ENCODE assay signal across 36 cellular contexts in genomic region chr11:115390441-115390840, GRCh38.
DNase-seq lines count a peak whose midpoint lies in the region; ATAC-seq, FAIRE-seq and TF ChIP-seq lines count a peak whose summit lies in the region.
"Had no signal": no experiment of that assay in that cellular context is flagged by ENCODE, and none has a peak within 500 bp of the region (broad histone marks: within the 10 kb centered on the region; RNA-seq: fewer than 3 reads in every experiment).

No MANE protein-coding gene starts in this region.

- no peak overlapping the region for H3K27ac Mint-ChIP-seq in memory B cell
- H3K27ac Mint-ChIP-seq: activated naive CD4-positive, alpha-beta T cell treated with anti-CD3 and anti-CD28 coated beads, Interleukin-2, amount 10 ng/mL, durations not matched to agents 7 days and 5 days; activated T-helper 1 cell treated with anti-CD3 and anti-CD28 coated beads, Interleukin-12 subunit alpha, Interleukin-12 subunit beta, Interleukin-2, Interleukin-4 antibody, amounts not matched to agents 30 ng/mL and 10 ng/mL and 1 ng/mL, durations not matched to agents 14 hours and 24 hours and 36 hours had no signal

- peaks cover 7% of the 10 kb centered on the region for H3K4me1 Mint-ChIP-seq in memory B cell
- H3K4me1 Mint-ChIP-seq: activated naive CD4-positive, alpha-beta T cell treated with anti-CD3 and anti-CD28 coated beads, Interleukin-2, amount 10 ng/mL, durations not matched to agents 7 days and 5 days had no signal

- H3K4me2 ChIP-seq in KMS-11: peak overlapping the region; percentile 27; the same call in 1 of the 2 replicates
- 0 out of 2 replicates have a peak overlapping the region, but pooled peaks have one; percentile 23 for H3K4me2 ChIP-seq in OCI-LY1 (ENCODE audit: low read length)
- H3K4me2 ChIP-seq: A549 had no signal

- no peak for TF ChIP-seq POLR2A in GM12891 (IDR thresholded peaks at IDR 0.05; ENCODE audit: low read depth, low read length)

- H3K9me2 ChIP-seq in OCI-LY1 (ENCODE audit: low read depth, low read length): no peaks in the 10 kb centered on the region

- no peak overlapping the region for H2AFZ ChIP-seq in KMS-11 (ENCODE audit: low read depth)
- no peak overlapping the region for H2AFZ ChIP-seq in OCI-LY1 (ENCODE audit: low read length)

- FAIRE-seq in GM12891 (lab: Jason Lieb, UNC): no peak
- FAIRE-seq: A549, endometrium, kidney had no signal

- DNase-seq in GM12891 (ENCODE audit: insufficient read length, low spot score): no peak
- DNase-seq in memory B cell (ENCODE audit: low spot score in 2 of 2): no peak
- no peak for DNase-seq in SK-N-DZ (ENCODE audit: low spot score)
- no peak for DNase-seq in hypothalamus (lab: John Stamatoyannopoulos, UW)
- DNase-seq in DMS153 treated with DMSO at 0.1 percent for 48 hours (lab: John Stamatoyannopoulos, UW; ENCODE audit: unreplicated experiment): no peak
- DNase-seq: activated CD4-positive, alpha-beta T cell treated with anti-CD3 and anti-CD28 coated beads, Interleukin-2, amount 50 U/mL, for 4 hours; activated naive CD4-positive, alpha-beta T cell treated with anti-CD3 and anti-CD28 coated beads, Interleukin-2, amount 10 ng/mL, durations not matched to agents 7 days and 5 days; adrenal gland; body of pancreas; Calu3; DND-41; dorsolateral prefrontal cortex; esophagus squamous epithelium; foreskin keratinocyte; head of caudate nucleus; IMR-90; kidney; left ventricle myocardium superior; NCI-H1105; NCI-H1930; NCI-H524 treated with DMSO at 0.1 percent for 48 hours; occipital lobe; psoas muscle; SJCRH30; stimulated activated CD4-positive, alpha-beta T cell treated with anti-CD3 and anti-CD28 coated beads, Interleukin-12 subunit alpha, Interleukin-12 subunit beta, amount 100 ng/mL, for 4 hours; stimulated activated CD4-positive, alpha-beta T cell treated with anti-CD3 and anti-CD28 coated beads, Interleukin-2, amount 100 ng/mL, for 48 hours; stomach; T-helper 1 cell had no signal

- no peaks in the 10 kb centered on the region for H3K9me3 ChIP-seq in OCI-LY1 (ENCODE audit: low read length)
- H3K9me3 ChIP-seq: A549, adrenal gland, body of pancreas, esophagus squamous epithelium, psoas muscle, SJCRH30, stomach, tibial nerve had no signal

- no peaks in the 10 kb centered on the region for H3F3A ChIP-seq in OCI-LY1 (ENCODE audit: insufficient read depth, low read length)

- H3K4me1 ChIP-seq in KMS-11 (ENCODE audit: low read depth, poor library complexity, severe bottlenecking): peaks cover 49% of the 10 kb centered on the region
- H3K4me1 ChIP-seq in OCI-LY1 (ENCODE audit: insufficient read depth, low read length, severe bottlenecking): peaks cover 17% of the 10 kb centered on the region
- H3K4me1 ChIP-seq: adrenal gland, esophagus squamous epithelium, foreskin keratinocyte, psoas muscle, SJCRH30, stomach had no signal

- ATAC-seq in memory B cell (ENCODE audit: low read depth) (peak; percentile 72), HG02938 (IDR thresholded peaks at IDR 0.05; ENCODE audit: unreplicated experiment) (no peak)
- ATAC-seq: A549, body of pancreas, foreskin keratinocyte, left ventricle myocardium superior, psoas muscle, sciatic nerve had no signal

- H3K79me2 ChIP-seq in KMS-11 (ENCODE audit: insufficient read depth, low read depth) (peaks cover 7% of the 10 kb centered on the region; the same call in 1 of the 2 replicates), OCI-LY1 (ENCODE audit: insufficient read depth, low read length) (no peaks in the 10 kb centered on the region)

- H3K36me3 Mint-ChIP-seq in memory B cell: no peaks in the 10 kb centered on the region
- H3K36me3 Mint-ChIP-seq: activated naive CD4-positive, alpha-beta T cell treated with anti-CD3 and anti-CD28 coated beads, Interleukin-2, amount 10 ng/mL, durations not matched to agents 7 days and 5 days had no signal

- H3K4me3 Mint-ChIP-seq in memory B cell: peak overlapping the region; percentile 46
- H3K4me3 Mint-ChIP-seq: activated naive CD4-positive, alpha-beta T cell treated with anti-CD3 and anti-CD28 coated beads, Interleukin-2, amount 10 ng/mL, durations not matched to agents 7 days and 5 days; activated T-helper 1 cell treated with anti-CD3 and anti-CD28 coated beads, Interleukin-12 subunit alpha, Interleukin-12 subunit beta, Interleukin-2, Interleukin-4 antibody, amounts not matched to agents 30 ng/mL and 10 ng/mL and 1 ng/mL, durations not matched to agents 14 hours and 24 hours and 36 hours had no signal

- H3K27me3 ChIP-seq in KMS-11 (ENCODE audit: insufficient read depth, low read depth) (no peaks in the 10 kb centered on the region), OCI-LY1 (ENCODE audit: insufficient read depth, low read length) (no peaks in the 10 kb centered on the region)
- H3K27me3 ChIP-seq: adrenal gland, body of pancreas, dorsolateral prefrontal cortex, esophagus squamous epithelium, foreskin keratinocyte, SJCRH30, stomach, tibial nerve had no signal

- H3K9me3 Mint-ChIP-seq in memory B cell: peaks cover 5% of the 10 kb centered on the region
- H3K9me3 Mint-ChIP-seq: activated naive CD4-positive, alpha-beta T cell treated with anti-CD3 and anti-CD28 coated beads, Interleukin-2, amount 10 ng/mL, durations not matched to agents 7 days and 5 days; activated T-helper 1 cell treated with anti-CD3 and anti-CD28 coated beads, Interleukin-12 subunit alpha, Interleukin-12 subunit beta, Interleukin-2, Interleukin-4 antibody, amounts not matched to agents 30 ng/mL and 10 ng/mL and 1 ng/mL, durations not matched to agents 14 hours and 24 hours and 36 hours had no signal

- H3K4me3 ChIP-seq in KMS-11 (IDR thresholded peaks at IDR 0.05; ENCODE audit: insufficient read depth, low read depth, low read length) (no peak overlapping the region), OCI-LY1 (ENCODE audit: low read depth, low read length, poor library complexity, severe bottlenecking) (no peak overlapping the region)
- H3K4me3 ChIP-seq: A549, adrenal gland, body of pancreas, esophagus squamous epithelium, psoas muscle, SJCRH30, stomach, tibial nerve had no signal

- TF ChIP-seq CTCF in KMS-11 (conservative IDR thresholded peaks at IDR 0.05; ENCODE audit: low read depth, low read length) (no peak), OCI-LY1 (IDR thresholded peaks at IDR 0.05; ENCODE audit: low read length) (no peak)

- H3K36me3 ChIP-seq in KMS-11 (ENCODE audit: insufficient read depth) (no peaks in the 10 kb centered on the region), OCI-LY1 (ENCODE audit: insufficient read depth, low read length) (no peaks in the 10 kb centered on the region)
- H3K36me3 ChIP-seq: adrenal gland, esophagus squamous epithelium, SJCRH30, stomach, tibial nerve had no signal

- H3K27me3 Mint-ChIP-seq in memory B cell: peaks cover 4% of the 10 kb centered on the region
- H3K27me3 Mint-ChIP-seq: activated naive CD4-positive, alpha-beta T cell treated with anti-CD3 and anti-CD28 coated beads, Interleukin-2, amount 10 ng/mL, durations not matched to agents 7 days and 5 days had no signal

- H4K20me1 ChIP-seq in KMS-11 (ENCODE audit: insufficient read depth) (0 out of 2 replicates have a peak, but pooled peaks cover 4% of the 10 kb centered on the region), OCI-LY1 (ENCODE audit: insufficient read depth, low read length) (no peaks in the 10 kb centered on the region)

- H3K9ac ChIP-seq in KMS-11 (no peak overlapping the region), OCI-LY1 (ENCODE audit: low read length) (no peak overlapping the region)

- H3K27ac ChIP-seq in KMS-11: no peak overlapping the region
- H3K27ac ChIP-seq in OCI-LY1 (ENCODE audit: low read depth, low read length, poor library complexity, severe bottlenecking): no peak overlapping the region
- H3K27ac ChIP-seq: A549, adrenal gland, body of pancreas, dorsolateral prefrontal cortex, esophagus squamous epithelium, foreskin keratinocyte, psoas muscle, SJCRH30, stomach, tibial nerve had no signal

TF ChIP-seq in GM12891, 5 proteins besides CTCF, POLR2A, EP300 and RAD21:
- TF ChIP-seq POU2F2 (IDR thresholded peaks at IDR 0.05; ENCODE audit: low read depth, low read length) (no peak), SPI1 (IDR thresholded peaks at IDR 0.05; ENCODE audit: low read depth, low read length) (peak; percentile 19; the same call in 1 of the 2 replicates)
